Comparison of ENCODE assay signal across 8 cellular contexts in genomic region chr5:39376293-39376714, GRCh38.
DNase-seq lines count a peak whose midpoint lies in the region; ATAC-seq lines count a peak whose summit lies in the region.

No MANE protein-coding gene starts in this region.

- peak; percentile 86 for ATAC-seq in HG03460 (IDR thresholded peaks at IDR 0.05; ENCODE audit: unreplicated experiment)

- intact Hi-C loops in head of caudate nucleus (cut with DNase I): loop anchor here (5.0 kb wide), 1 partner anchor 171 kb away; no protein-coding TSS in a partner anchor

- DNase-seq in COLO829 (ENCODE audit: low spot score) (peak; percentile 46), GM19240 (ENCODE audit: insufficient read length, low spot score) (peak; percentile 4), NCI-H774 (lab: John Stamatoyannopoulos, UW) (peak; percentile 46), head of caudate nucleus (peak in 22 of 42 donors; percentile 6 to 77 (median 46)), putamen (ENCODE audit: low spot score) (peak; percentile 38), middle frontal gyrus (ENCODE audit: extremely low spot score, low spot score) (no peak)
- peak; percentile 37 to 43 for DNase-seq in activated T-cell treated with anti-CD3 and anti-CD28 coated beads, Interleukin-2, amount 50 U/mL, for 48 hours
